1 cellular context compared by ENCODE assay signal in genomic region chr3:8443829-8444791, GRCh38.
A peak's percentile ranks its signal among the peaks of the same experiment; 100 is the strongest.
TF ChIP-seq lines count a peak whose summit lies in the region.

No MANE protein-coding gene starts in this region.

TF ChIP-seq in SK-N-SH, 30 proteins besides CTCF, POLR2A, EP300 and RAD21 (continued from another document):
- TF ChIP-seq, protein P1, sequence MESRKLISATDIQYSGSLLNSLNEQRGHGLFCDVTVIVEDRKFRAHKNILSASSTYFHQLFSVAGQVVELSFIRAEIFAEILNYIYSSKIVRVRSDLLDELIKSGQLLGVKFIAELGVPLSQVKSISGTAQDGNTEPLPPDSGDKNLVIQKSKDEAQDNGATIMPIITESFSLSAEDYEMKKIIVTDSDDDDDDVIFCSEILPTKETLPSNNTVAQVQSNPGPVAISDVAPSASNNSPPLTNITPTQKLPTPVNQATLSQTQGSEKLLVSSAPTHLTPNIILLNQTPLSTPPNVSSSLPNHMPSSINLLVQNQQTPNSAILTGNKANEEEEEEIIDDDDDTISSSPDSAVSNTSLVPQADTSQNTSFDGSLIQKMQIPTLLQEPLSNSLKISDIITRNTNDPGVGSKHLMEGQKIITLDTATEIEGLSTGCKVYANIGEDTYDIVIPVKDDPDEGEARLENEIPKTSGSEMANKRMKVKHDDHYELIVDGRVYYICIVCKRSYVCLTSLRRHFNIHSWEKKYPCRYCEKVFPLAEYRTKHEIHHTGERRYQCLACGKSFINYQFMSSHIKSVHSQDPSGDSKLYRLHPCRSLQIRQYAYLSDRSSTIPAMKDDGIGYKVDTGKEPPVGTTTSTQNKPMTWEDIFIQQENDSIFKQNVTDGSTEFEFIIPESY (IDR thresholded peaks at IDR 0.05; ENCODE audit: borderline replicate concordance, low read depth) = no peak
- TF ChIP-seq REST (IDR thresholded peaks at IDR 0.05; ENCODE audit: low read depth, low read length) (peak; percentile 46; the same call in 1 of the 2 replicates), NFIC (IDR thresholded peaks at IDR 0.05; ENCODE audit: borderline replicate concordance) (no peak; the same call in 1 of the 2 replicates), CHD2 (IDR thresholded peaks at IDR 0.05; ENCODE audit: low read length, partially characterized antibody) (no peak), ELF1 (IDR thresholded peaks at IDR 0.05) (0 out of 2 replicates have a peak, but pooled peaks have one; percentile 32), FOSL2 (IDR thresholded peaks at IDR 0.05; ENCODE audit: borderline replicate concordance, low read depth) (0 out of 2 replicates have a peak, but pooled peaks have one; percentile 34), SIN3A (IDR thresholded peaks at IDR 0.05; ENCODE audit: borderline replicate concordance, low read depth, low read length) (0 out of 2 replicates have a peak, but pooled peaks have one; percentile 66), TAF1 (IDR thresholded peaks at IDR 0.05; ENCODE audit: borderline replicate concordance, low read depth, low read length) (peak; percentile 53; the same call in 1 of the 2 replicates), RXRA (IDR thresholded peaks at IDR 0.05; ENCODE audit: borderline replicate concordance, low read depth) (no peak), RCOR1 (IDR thresholded peaks at IDR 0.05; ENCODE audit: low read length) (0 out of 2 replicates have a peak, but pooled peaks have one; percentile 8), FOXJ3 (CRISPR knock-in tag; IDR thresholded peaks at IDR 0.05) (no peak; the same call in 1 of the 2 replicates), MEF2A (IDR thresholded peaks at IDR 0.05; ENCODE audit: borderline replicate concordance, low read depth) (no peak), YY1 (IDR thresholded peaks at IDR 0.05; ENCODE audit: low read depth) (no peak), NRF1 (IDR thresholded peaks at IDR 0.05; ENCODE audit: low read depth, low read length) (no peak)
